1 cellular context compared by ENCODE assay signal in genomic region chr3:52093751-52094525, GRCh38.
TF ChIP-seq lines count a peak whose summit lies in the region.

No MANE protein-coding gene starts in this region.

TF ChIP-seq in SK-N-SH treated with all-trans-retinoic acid at 6 μM for 48 hours, 23 proteins besides CTCF, POLR2A, EP300 and RAD21 (continued from another document):
- TF ChIP-seq OSR1 (CRISPR knock-in tag; IDR thresholded peaks at IDR 0.05) = no peak
- no peak for TF ChIP-seq ESRRG (CRISPR knock-in tag; IDR thresholded peaks at IDR 0.05)
- TF ChIP-seq ARNTL (CRISPR knock-in tag; IDR thresholded peaks at IDR 0.05; ENCODE audit: borderline replicate concordance, low read depth) = no peak
TF ChIP-seq in SK-N-SH treated with all-trans-retinoic acid at 6 μM for 48 hours: peak in this region for 0.
